Comparison of ENCODE assay signal across 7 cellular contexts in the genomic region with DNA sequence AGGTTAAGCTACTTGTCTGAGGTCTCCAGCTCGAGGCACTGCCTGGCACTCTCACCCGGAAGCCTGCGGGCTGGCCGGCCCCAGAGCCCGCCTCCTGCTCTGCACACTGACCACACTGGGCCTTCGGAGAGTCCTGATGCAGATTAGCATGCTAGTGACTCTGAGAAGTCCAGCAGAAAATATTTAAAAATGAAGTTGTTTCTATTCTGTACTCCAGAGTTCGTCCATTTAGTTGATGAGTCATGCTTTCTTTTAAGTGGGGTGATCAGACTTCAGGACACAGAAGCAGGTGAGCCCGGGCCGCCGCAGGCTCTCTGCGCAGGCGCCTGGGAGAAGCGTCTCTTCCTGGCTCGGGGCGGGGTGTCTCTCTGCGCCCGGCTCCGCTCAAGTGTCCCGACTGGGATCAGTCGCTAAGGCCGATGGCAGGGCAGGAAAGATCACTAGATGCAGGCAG. TPM values are rescaled to one million over a fixed set of nuclear protein-coding genes. Genes with fewer than 3 reads are reported as not detected.
DNase-seq lines count a peak whose midpoint lies in the region; ATAC-seq and TF ChIP-seq lines count a peak whose summit lies in the region.

No MANE protein-coding gene starts in this region.

- no peak overlapping the region for H4K5ac ChIP-seq in H9 (ENCODE audit: insufficient read length, low read depth, low read length)

- H3K4me1 ChIP-seq in H9 (ENCODE audit: insufficient read depth, low read length) (peaks cover 29% of the 10 kb centered on the region), aorta (ENCODE audit: control insufficient read depth in 1 of 2, insufficient read depth in 2 of 2, low read length in 2 of 2) (no peaks in the 10 kb centered on the region), gastrocnemius medialis (no peaks in the 10 kb centered on the region)

- H3T11ph ChIP-seq in H9 (ENCODE audit: low read length), result no peak overlapping the region

- H3K18ac ChIP-seq in H9 (ENCODE audit: insufficient read length, low read depth, low read length), result no peak overlapping the region

- H3K27me3 Mint-ChIP-seq in H9 (ENCODE audit: low read depth), result no peaks in the 10 kb centered on the region
- peaks cover 0 to 11% of the 10 kb centered on the region in 2 donors for H3K27me3 Mint-ChIP-seq in natural killer cell (ENCODE audit: low read depth in 2 of 2)

- H3K23ac ChIP-seq in H9 (ENCODE audit: insufficient read length, low read depth, low read length), result no peak overlapping the region

- no peak overlapping the region for H2BK15ac ChIP-seq in H9 (ENCODE audit: low read depth, low read length)

- H3K9me3 ChIP-seq in H9 (ENCODE audit: control insufficient read depth, low read depth, low read length) (no peaks in the 10 kb centered on the region), aorta (ENCODE audit: control insufficient read depth, low read length) (no peaks in the 10 kb centered on the region), gastrocnemius medialis (no peaks in the 10 kb centered on the region)

- no peak overlapping the region for H2BK120ac ChIP-seq in H9 (ENCODE audit: low read depth, low read length, poor library complexity, severe bottlenecking)

- no peak overlapping the region for H3K4ac ChIP-seq in H9 (ENCODE audit: low read depth, low read length)

- H3K4me2 ChIP-seq in H9 (ENCODE audit: insufficient read depth, insufficient read length, low read length), result no peak overlapping the region

- H4K8ac ChIP-seq in H9 (replicated peaks; ENCODE audit: insufficient read length, low read depth, low read length), result no peak overlapping the region

- H2AK5ac ChIP-seq in H9 (ENCODE audit: insufficient read length, low read length), result no peak overlapping the region

- in situ Hi-C loops in gastrocnemius medialis (cut with MboI; ENCODE audit: low sequenced_read_pairs in 4 of 4), result no loop called here

- H3K56ac ChIP-seq in H9 (ENCODE audit: insufficient read length, low read depth, low read length), result no peak overlapping the region

- H4K91ac ChIP-seq in H9 (ENCODE audit: insufficient read length, low read depth, low read length), result no peak overlapping the region

- H3K4me1 Mint-ChIP-seq in H9 (peaks cover 85 to 90% of the 10 kb centered on the region in 2 experiments), natural killer cell (peaks cover 9 to 10% of the 10 kb centered on the region in 2 donors)

- ATAC-seq in natural killer cell, result peak in 2 of 3 donors; percentile 49 to 77
- ATAC-seq in aorta (ENCODE audit: low FRiP score), result peak; percentile 57
- ATAC-seq in gastrocnemius medialis, result no peak

- no peak overlapping the region for H2BK20ac ChIP-seq in H9 (ENCODE audit: low read depth, low read length, poor library complexity, severe bottlenecking)

- H3K27ac Mint-ChIP-seq in H9 (peak overlapping the region; percentile 39 to 91 (median 82); a peak in 3 of 7 replicates), natural killer cell (peak overlapping the region in 1 of 2 donors; percentile 53)

- no peak overlapping the region for H2BK5ac ChIP-seq in H9 (ENCODE audit: insufficient read length, low read length)

- peak; percentile 72 for DNase-seq in H9
- DNase-seq in SW480 (ENCODE audit: low spot score), result peak; percentile 88
- peak; percentile 66 for DNase-seq in ecto neural progenitor cell (ENCODE audit: low spot score)
- DNase-seq in natural killer cell, result no peak
- DNase-seq in aorta, result peak; percentile 56 to 80
- DNase-seq in NCI-H2171 treated with DMSO at 0.1 percent for 48 hours (lab: John Stamatoyannopoulos, UW), result no peak
- DNase-seq in gastrocnemius medialis, result no peak

- H3K9me3 Mint-ChIP-seq in H9, result no peaks in the 10 kb centered on the region
- no peaks in the 10 kb centered on the region for H3K9me3 Mint-ChIP-seq in natural killer cell

- no peaks in the 10 kb centered on the region for H3K79me2 ChIP-seq in H9 (ENCODE audit: insufficient read depth, low read length)

- H3K23me2 ChIP-seq in H9 (ENCODE audit: insufficient read length, low read depth, low read length, poor library complexity, severe bottlenecking), result no peaks in the 10 kb centered on the region

- H3K4me3 ChIP-seq in aorta (ENCODE audit: low read length in 2 of 2) (no peak overlapping the region), gastrocnemius medialis (peak overlapping the region in 2 of 4 donors; percentile 1 to 17)

- H4K20me1 ChIP-seq in H9 (ENCODE audit: control insufficient read depth, insufficient read depth, insufficient read length), result no peaks in the 10 kb centered on the region

- intact Hi-C loops in natural killer cell (cut with micrococcal nuclease), result no loop called here
- intact Hi-C loops in aorta (cut with DNase I), result no loop called here
- intact Hi-C loops in gastrocnemius medialis (cut with DNase I; ENCODE audit: low total_unique reads), result no loop called here

- TF ChIP-seq POLR2A in gastrocnemius medialis (IDR thresholded peaks at IDR 0.05), result no peak

- H3K27me3 ChIP-seq in H9 (ENCODE audit: insufficient read depth, low read length) (no peaks in the 10 kb centered on the region), aorta (ENCODE audit: control insufficient read depth in 1 of 2, insufficient read depth in 2 of 2, low read length in 1 of 2) (no peaks in the 10 kb centered on the region), gastrocnemius medialis (no peaks in the 10 kb centered on the region)

- H3K79me1 ChIP-seq in H9 (ENCODE audit: insufficient read depth, low read depth, low read length, poor library complexity, severe bottlenecking), result no peaks in the 10 kb centered on the region

- H3K4me3 Mint-ChIP-seq in H9 (no peak overlapping the region), natural killer cell (peak overlapping the region; percentile 85)

- H2BK12ac ChIP-seq in H9 (ENCODE audit: insufficient read length, low read depth, low read length), result no peak overlapping the region

- H3K36me3 ChIP-seq in aorta (ENCODE audit: control insufficient read depth in 1 of 2, insufficient read depth in 2 of 2, low read length in 1 of 2) (no peaks in the 10 kb centered on the region), gastrocnemius medialis (no peaks in the 10 kb centered on the region)

- H3K9ac ChIP-seq in H9 (ENCODE audit: extremely low read depth, insufficient read length, low read length), result no peak overlapping the region

- H3K36me3 Mint-ChIP-seq in H9 (ENCODE audit: insufficient read depth in 1 of 3, low read depth in 3 of 3) (no peaks in the 10 kb centered on the region), natural killer cell (no peaks in the 10 kb centered on the region)

- H3K14ac ChIP-seq in H9 (ENCODE audit: insufficient read depth, low read length), result no peak overlapping the region

- TF ChIP-seq CTCF in H9 (conservative IDR thresholded peaks at IDR 0.05) (no peak), natural killer cell (IDR thresholded peaks at IDR 0.05) (no peak), gastrocnemius medialis (IDR thresholded peaks at IDR 0.05 in 4 of 5, conservative IDR thresholded peaks at IDR 0.05 in 1 of 5) (no peak)

- no peak overlapping the region for H2AFZ ChIP-seq in H9 (ENCODE audit: low read length)

- WGBS in H9 (ENCODE audit: extremely low coverage, insufficient read length, low lambda C conversion rate), result no CpG with 5 or more reads among the region's 21 CpGs
- 40 to 48% methylated on average over 21 of the region's 21 CpGs for WGBS in aorta, 2 donors

- H3K27ac ChIP-seq in H9 (ENCODE audit: insufficient read length, low read depth, low read length) (no peak overlapping the region), aorta (ENCODE audit: low read depth in 1 of 2, low read length in 2 of 2) (no peak overlapping the region), gastrocnemius medialis (no peak overlapping the region)

RNA-seq across cellular contexts. Expression of a gene that starts 32.5 kb away (rescaled TPM):
- not detected in 2 replicates for total RNA-seq in H9 (2021)
- total RNA-seq in natural killer cell, result not detected
- total RNA-seq in aorta, result not detected
- polyA plus RNA-seq in aorta, result not detected
- not detected for total RNA-seq in gastrocnemius medialis

Comparison
In these comparisons a context has a peak if more than half of its experiments do, and no peak if none do; other contexts are left out.
1. DNase-seq: peak in H9 (single experiment), SW480 (single experiment), ecto neural progenitor cell (single experiment) and aorta (2 of 2); none in natural killer cell (single experiment), NCI-H2171 treated with DMSO at 0.1 percent for 48 hours (single experiment) and gastrocnemius medialis (0 of 2).
2. ATAC-seq: peak in natural killer cell (2 of 3) and aorta (single experiment); none in gastrocnemius medialis (0 of 2).